ENCODE assay signal across 25 cellular contexts in the genomic region with DNA sequence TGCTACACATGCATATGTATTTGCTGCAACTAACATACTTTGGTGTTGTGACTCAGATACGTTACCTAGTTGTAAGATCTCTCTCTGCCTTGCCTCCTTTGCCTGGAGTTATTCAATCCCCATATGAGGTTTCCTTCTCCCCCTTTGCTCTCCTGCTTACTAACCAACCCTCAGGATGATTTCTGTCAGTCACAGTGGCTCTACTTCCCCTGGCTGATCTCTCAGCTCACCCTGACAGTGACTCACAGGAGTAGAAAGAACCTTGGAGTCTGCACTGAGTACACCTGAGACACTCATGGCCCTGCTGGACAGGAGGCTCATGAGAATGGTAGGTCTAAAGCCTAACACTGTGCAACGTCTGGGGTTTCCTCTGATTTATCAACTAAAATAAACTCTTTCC.
DNase-seq lines count a peak whose midpoint lies in the region; ATAC-seq and TF ChIP-seq lines count a peak whose summit lies in the region.
"Had no signal": no experiment of that assay in that cellular context is flagged by ENCODE, and none has a peak within 500 bp of the region (broad histone marks: within the 10 kb centered on the region; RNA-seq: fewer than 3 reads in every experiment).

No MANE protein-coding gene starts in this region.

- no peak overlapping the region for H2BK12ac ChIP-seq in neuronal stem cell (ENCODE audit: low read length)

- no peak overlapping the region for H3K18ac ChIP-seq in neuronal stem cell (ENCODE audit: low read length)

- CTCF ChIA-PET in Calu3 (lab: Charles Lee): no interaction called here

- no peaks in the 10 kb centered on the region for H3K27me3 ChIP-seq in Loucy (ENCODE audit: insufficient read depth, low read length, poor library complexity, severe bottlenecking)
- no peaks in the 10 kb centered on the region for H3K27me3 ChIP-seq in neuronal stem cell (ENCODE audit: control insufficient read depth in 3 of 3, insufficient read depth in 3 of 3, low read depth in 1 of 3, low read length in 3 of 3)
- H3K27me3 ChIP-seq: gastrocnemius medialis, tibial artery had no signal

- no peaks in the 10 kb centered on the region for H3K36me3 Mint-ChIP-seq in activated T-helper 17 cell treated with anti-CD3 and anti-CD28 coated beads, Interleukin-2, amount 50 U/mL, for 72 hours (ENCODE audit: low read depth)
- H3K36me3 Mint-ChIP-seq in Calu3 (ENCODE audit: insufficient read depth, unreplicated experiment): no peaks in the 10 kb centered on the region
- H3K36me3 Mint-ChIP-seq: activated CD4-positive, alpha-beta memory T cell treated with anti-CD3 and anti-CD28 coated beads for 36 hours; CD4-positive, CD25-positive, alpha-beta regulatory T cell had no signal

- H3K4me1 ChIP-seq in Loucy (ENCODE audit: insufficient read depth, low read length, poor library complexity, severe bottlenecking) (peaks cover 7% of the 10 kb centered on the region), neuronal stem cell (ENCODE audit: control insufficient read depth in 2 of 2, insufficient read depth in 1 of 2, low read depth in 1 of 2, low read length in 2 of 2) (no peaks in the 10 kb centered on the region)
- H3K4me1 ChIP-seq: gastrocnemius medialis, SJCRH30, tibial artery had no signal

- H3K4me1 Mint-ChIP-seq in activated T-helper 17 cell treated with anti-CD3 and anti-CD28 coated beads, Interleukin-2, amount 50 U/mL, for 72 hours: peaks cover 8% of the 10 kb centered on the region
- H3K4me1 Mint-ChIP-seq in Calu3 (ENCODE audit: low read depth, unreplicated experiment): peaks cover under 1% of the 10 kb centered on the region
- H3K4me1 Mint-ChIP-seq: CD4-positive, CD25-positive, alpha-beta regulatory T cell had no signal

- H3K4ac ChIP-seq in neuronal stem cell (ENCODE audit: low read length): no peak overlapping the region

- H3K27ac ChIP-seq in neuronal stem cell (replicated peaks; ENCODE audit: low read length): no peak overlapping the region
- H3K27ac ChIP-seq: gastrocnemius medialis, SJCRH30, tibial artery had no signal

- H3K23ac ChIP-seq in neuronal stem cell (ENCODE audit: low read depth, low read length, poor library complexity): no peak overlapping the region

- H4K20me1 ChIP-seq in Loucy (ENCODE audit: insufficient read depth, low read length, poor library complexity, severe bottlenecking): no peaks in the 10 kb centered on the region

- intact Hi-C loops in Calu3 (cut with micrococcal nuclease; ENCODE audit: unreplicated experiment): no loop called here

- no TSS peak for BruUV-seq in Calu3 (replicated peaks; lab: Mats Ljungman, UMichigan)

- H3K27me3 Mint-ChIP-seq in activated T-helper 17 cell treated with anti-CD3 and anti-CD28 coated beads, Interleukin-2, amount 50 U/mL, for 72 hours: no peaks in the 10 kb centered on the region
- no peaks in the 10 kb centered on the region for H3K27me3 Mint-ChIP-seq in Calu3 (ENCODE audit: unreplicated experiment)
- H3K27me3 Mint-ChIP-seq: activated CD4-positive, alpha-beta memory T cell treated with anti-CD3 and anti-CD28 coated beads for 36 hours; CD4-positive, CD25-positive, alpha-beta regulatory T cell had no signal

- no CpG with 5 or more reads among the region's 2 CpGs for WGBS in neuronal stem cell (ENCODE audit: extremely low coverage in 2 of 2, insufficient read length in 2 of 2, insufficient replicate concordance in 1 of 2), 2 donors

- no peaks in the 10 kb centered on the region for H3F3A ChIP-seq in Loucy (ENCODE audit: low read depth)

- H3K4me2 ChIP-seq in Loucy (ENCODE audit: low read depth, low read length, poor library complexity, severe bottlenecking) (no peak overlapping the region), neuronal stem cell (ENCODE audit: insufficient read depth, low read length, poor library complexity, severe bottlenecking) (no peak overlapping the region)

- ATAC-seq in activated T-helper 17 cell treated with anti-CD3 and anti-CD28 coated beads, Interleukin-2, amount 50 U/mL, for 72 hours (replicated peaks): peak; percentile 75
- no peak for ATAC-seq in HG03045 (IDR thresholded peaks at IDR 0.05; ENCODE audit: unreplicated experiment)
- ATAC-seq: gastrocnemius medialis had no signal

- H3K9ac ChIP-seq in Loucy (ENCODE audit: low read depth, low read length, poor library complexity, severe bottlenecking) (no peak overlapping the region), neuronal stem cell (ENCODE audit: low read depth, low read length, poor library complexity) (no peak overlapping the region)

- no peaks in the 10 kb centered on the region for H3K9me2 ChIP-seq in Loucy (replicated peaks; ENCODE audit: low read depth, low read length)

- no peak overlapping the region for H2AK5ac ChIP-seq in neuronal stem cell (ENCODE audit: low read depth, low read length)

- H3K27ac Mint-ChIP-seq in activated T-helper 17 cell treated with anti-CD3 and anti-CD28 coated beads, Interleukin-2, amount 50 U/mL, for 72 hours: no peak overlapping the region
- no peak overlapping the region for H3K27ac Mint-ChIP-seq in Calu3 (ENCODE audit: unreplicated experiment)
- H3K27ac Mint-ChIP-seq: activated CD4-positive, alpha-beta memory T cell treated with anti-CD3 and anti-CD28 coated beads for 36 hours; CD4-positive, CD25-positive, alpha-beta regulatory T cell; T-helper 1 cell treated with Interleukin-12 subunit alpha and Interleukin-12 subunit beta and Interleukin-4 antibody, amounts not matched to agents 30 μg/mL and 1 μg/mL, for 36 hours had no signal

- no peak overlapping the region for H2BK120ac ChIP-seq in neuronal stem cell (ENCODE audit: low read depth, low read length)

- TF ChIP-seq CTCF in Loucy (conservative IDR thresholded peaks at IDR 0.05; ENCODE audit: low read length) (no peak), Calu3 (IDR thresholded peaks at IDR 0.05; ENCODE audit: unreplicated experiment) (no peak)

- peak overlapping the region; percentile 68 for H2AFZ ChIP-seq in Loucy (ENCODE audit: low read length)
- no peak overlapping the region for H2AFZ ChIP-seq in neuronal stem cell (ENCODE audit: low read length)

- H3K36me3 ChIP-seq in Loucy (ENCODE audit: insufficient read depth, low read length) (no peaks in the 10 kb centered on the region), neuronal stem cell (replicated peaks in 1 of 2; ENCODE audit: control insufficient read depth in 2 of 2, insufficient read depth in 2 of 2, low read length in 2 of 2) (no peaks in the 10 kb centered on the region)
- H3K36me3 ChIP-seq: gastrocnemius medialis, SJCRH30, tibial artery had no signal

- H3K9me3 Mint-ChIP-seq in activated T-helper 17 cell treated with anti-CD3 and anti-CD28 coated beads, Interleukin-2, amount 50 U/mL, for 72 hours: no peaks in the 10 kb centered on the region
- peaks cover 10% of the 10 kb centered on the region for H3K9me3 Mint-ChIP-seq in Calu3 (ENCODE audit: low read depth, unreplicated experiment)
- H3K9me3 Mint-ChIP-seq: T-helper 1 cell treated with Interleukin-12 subunit alpha and Interleukin-12 subunit beta and Interleukin-4 antibody, amounts not matched to agents 30 μg/mL and 1 μg/mL, for 36 hours had no signal

- no peak overlapping the region for H2BK5ac ChIP-seq in neuronal stem cell (ENCODE audit: low read length)

- H3K4me3 Mint-ChIP-seq in activated T-helper 17 cell treated with anti-CD3 and anti-CD28 coated beads, Interleukin-2, amount 50 U/mL, for 72 hours: no peak overlapping the region
- no peak overlapping the region for H3K4me3 Mint-ChIP-seq in Calu3 (ENCODE audit: low read depth, unreplicated experiment)
- H3K4me3 Mint-ChIP-seq: activated CD4-positive, alpha-beta memory T cell treated with anti-CD3 and anti-CD28 coated beads for 36 hours; CD4-positive, CD25-positive, alpha-beta regulatory T cell; H9; T-helper 1 cell treated with Interleukin-12 subunit alpha and Interleukin-12 subunit beta and Interleukin-4 antibody, amounts not matched to agents 30 μg/mL and 1 μg/mL, for 36 hours had no signal

- DNase-seq in COLO829 (ENCODE audit: low spot score) (peak; percentile 17), iris pigment epithelial cell (ENCODE audit: low read depth) (peak; percentile 17), Calu3 (no peak), midbrain (lab: John Stamatoyannopoulos, UW) (no peak), neuronal stem cell (ENCODE audit: low spot score) (no peak)
- DNase-seq: activated CD4-positive, alpha-beta memory T cell treated with anti-CD3 and anti-CD28 coated beads for 36 hours; activated gamma-delta T cell treated with Interleukin-2 at 50 U/mL for 16 hours; activated T-cell treated with anti-CD3 and anti-CD28 coated beads for 4 hours; amygdala; CD4-positive, CD25-positive, alpha-beta regulatory T cell; DMS53; gastrocnemius medialis; H9; NCI-H1436 treated with DMSO at 0.1 percent for 48 hours; NCI-H774; OCI-M1; posterior cingulate gyrus; stimulated activated CD4-positive, alpha-beta T cell treated with anti-CD3 and anti-CD28 coated beads, Interleukin-2, amount 100 ng/mL, for 24 hours; stimulated activated naive CD4-positive, alpha-beta T cell treated with Interleukin-2 at 50 U/mL for 16 hours; tibial artery had no signal

- H3K14ac ChIP-seq in neuronal stem cell (ENCODE audit: low read length): no peak overlapping the region

- H3K4me3 ChIP-seq in Loucy (ENCODE audit: low read length, poor library complexity, severe bottlenecking): no peak overlapping the region
- no peak overlapping the region for H3K4me3 ChIP-seq in neuronal stem cell (ENCODE audit: low read length in 2 of 2)
- H3K4me3 ChIP-seq: gastrocnemius medialis, SJCRH30, tibial artery had no signal

- H4K91ac ChIP-seq in neuronal stem cell (ENCODE audit: low read depth, low read length, poor library complexity): no peak overlapping the region

- H3K79me2 ChIP-seq in Loucy (ENCODE audit: insufficient read depth, low read length): no peaks in the 10 kb centered on the region

- no peaks in the 10 kb centered on the region for H3K79me1 ChIP-seq in neuronal stem cell (ENCODE audit: low read depth, low read length)

- no peak overlapping the region for H2BK15ac ChIP-seq in neuronal stem cell (ENCODE audit: low read length)

- no peaks in the 10 kb centered on the region for H3K9me3 ChIP-seq in Loucy (ENCODE audit: insufficient read depth, low read depth, low read length)
- H3K9me3 ChIP-seq in neuronal stem cell (replicated peaks in 1 of 2; ENCODE audit: control insufficient read depth in 2 of 2, insufficient read depth in 1 of 2, low read depth in 1 of 2, low read length in 2 of 2): no peaks in the 10 kb centered on the region
- H3K9me3 ChIP-seq: gastrocnemius medialis had no signal

- no peak overlapping the region for H4K8ac ChIP-seq in neuronal stem cell (ENCODE audit: low read depth, low read length)

Comparison
In these comparisons a context has a peak if more than half of its experiments do, and no peak if none do; other contexts are left out.
1. DNase-seq: peak in COLO829 (single experiment) and iris pigment epithelial cell (single experiment); none in Calu3 (single experiment), midbrain (single experiment) and neuronal stem cell (single experiment).